8 cellular contexts compared by ENCODE assay signal in the genomic region with DNA sequence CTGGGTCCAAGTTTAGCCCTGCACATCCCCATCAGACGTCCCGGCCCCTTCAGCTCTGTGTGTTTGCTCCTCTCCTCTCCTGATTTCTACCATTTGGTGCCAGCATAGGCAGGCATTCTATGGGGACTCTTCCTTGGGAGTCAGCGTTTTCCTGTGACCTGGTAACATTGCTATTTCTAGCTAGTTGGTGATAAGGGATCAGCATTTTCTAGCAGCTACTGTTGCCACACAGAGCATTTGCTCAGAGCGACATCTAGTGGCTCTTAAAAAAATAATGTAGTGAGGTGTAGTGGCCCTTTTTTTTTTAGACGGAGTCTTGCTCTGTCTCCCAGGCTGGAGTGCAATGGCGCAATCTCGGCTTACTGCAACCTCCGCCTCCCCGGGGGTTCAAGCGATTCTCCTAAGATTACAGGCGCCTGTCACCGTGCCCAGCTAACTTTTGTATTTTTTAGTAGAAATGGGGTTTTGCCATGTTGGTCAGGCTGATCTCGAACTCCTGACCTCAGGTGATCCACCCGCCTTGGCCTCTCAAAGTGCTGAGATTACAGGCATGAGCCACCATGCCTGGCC. TPM values are rescaled to one million over a fixed set of nuclear protein-coding genes. Genes with fewer than 3 reads are reported as not detected.
DNase-seq lines count a peak whose midpoint lies in the region; ATAC-seq and TF ChIP-seq lines count a peak whose summit lies in the region.
"Not testable (repeated sequence)": the region's sequence is repeated elsewhere in the genome, so short reads cannot be mapped to it uniquely, and the experiment has no call there.

No MANE protein-coding gene starts in this region.

- H4K20me1 ChIP-seq in neural cell (ENCODE audit: insufficient read depth): not testable (repeated sequence)

- not testable (repeated sequence) for H3K36me3 ChIP-seq in RWPE2 (ENCODE audit: low read depth); gastroesophageal sphincter; neural cell (ENCODE audit: insufficient read depth, low read length); aorta (ENCODE audit: control insufficient read depth in 1 of 2, insufficient read depth in 2 of 2, low read length in 1 of 2)

- 18 to 19% methylated on average over 10 to 14 of the region's 14 CpGs for WGBS in gastroesophageal sphincter (ENCODE audit: low coverage in 1 of 2), 2 donors
- WGBS in aorta, 2 donors: 21 to 24% methylated on average over 14 of the region's 14 CpGs

- ATAC-seq in HG02759 (IDR thresholded peaks at IDR 0.05; ENCODE audit: unreplicated experiment) (peak; percentile 71), RWPE2 (ENCODE audit: low read depth) (peak; percentile 84), gastroesophageal sphincter (peak; percentile 65), aorta (ENCODE audit: low FRiP score) (peak; percentile 87)

- not testable (repeated sequence) for H3K9me2 ChIP-seq in neural cell (ENCODE audit: insufficient read depth, low read length)

- POLR2A ChIA-PET in GM10248 (lab: Yijun Ruan, JAX): not testable (repeated sequence)

- peak; percentile 67 for DNase-seq in GM10248 (ENCODE audit: extremely low spot score)
- DNase-seq in NCI-H1436 treated with DMSO at 0.1 percent for 48 hours (lab: John Stamatoyannopoulos, UW): peak; percentile 10
- not testable (repeated sequence) for DNase-seq in RWPE2 (ENCODE audit: low spot score)
- DNase-seq in activated naive CD8-positive, alpha-beta T cell treated with anti-CD3 and anti-CD28 coated beads for 36 hours: peak; percentile 2
- DNase-seq in aorta: peak in 1 of 2 donors; percentile 50

- H3K4me3 Mint-ChIP-seq in activated naive CD8-positive, alpha-beta T cell treated with anti-CD3 and anti-CD28 coated beads for 36 hours: not testable (repeated sequence)

- not testable (repeated sequence) for H3K27ac Mint-ChIP-seq in activated naive CD8-positive, alpha-beta T cell treated with anti-CD3 and anti-CD28 coated beads for 36 hours

- TF ChIP-seq RAD21 in neural cell (conservative IDR thresholded peaks at IDR 0.05): peak; percentile 80

- H3K9me3 Mint-ChIP-seq in activated naive CD8-positive, alpha-beta T cell treated with anti-CD3 and anti-CD28 coated beads for 36 hours: not testable (repeated sequence)

- not testable (repeated sequence) for H3K27me3 Mint-ChIP-seq in activated naive CD8-positive, alpha-beta T cell treated with anti-CD3 and anti-CD28 coated beads for 36 hours

- TF ChIP-seq EP300 in gastroesophageal sphincter (IDR thresholded peaks at IDR 0.05); neural cell (conservative IDR thresholded peaks at IDR 0.05; ENCODE audit: poor library complexity, severe bottlenecking): not testable (repeated sequence)

- H3K79me2 ChIP-seq in neural cell (replicated peaks; ENCODE audit: insufficient read depth, low read length): not testable (repeated sequence)

- not testable (repeated sequence) for H3K4me1 ChIP-seq in RWPE2 (ENCODE audit: insufficient read depth, poor library complexity, severe bottlenecking); gastroesophageal sphincter; aorta (ENCODE audit: control insufficient read depth in 1 of 2, insufficient read depth in 2 of 2, low read length in 2 of 2)

- intact Hi-C loops in aorta (cut with DNase I): loop anchor here in 1 of 2 donors (5.0 to 10.0 kb wide), 2 partner anchors 196 to 213 kb away; a partner anchor contains a TSS

- H3F3A ChIP-seq in neural cell (ENCODE audit: insufficient read depth, low read length, poor library complexity, severe bottlenecking): not testable (repeated sequence)

- TF ChIP-seq CTCF in GM10248 (IDR thresholded peaks at IDR 0.05; ENCODE audit: control extremely low read depth, extremely low read depth, low read depth, missing control alignments) (peak; percentile 61), RWPE2 (IDR thresholded peaks at IDR 0.05; ENCODE audit: poor library complexity, severe bottlenecking) (peak; percentile 89), gastroesophageal sphincter (IDR thresholded peaks at IDR 0.05) (peak; percentile 38 to 71 (median 42)), neural cell (IDR thresholded peaks at IDR 0.05; ENCODE audit: poor library complexity, severe bottlenecking) (peak; percentile 81)

- H3K27ac ChIP-seq in RWPE2 (ENCODE audit: poor library complexity, severe bottlenecking); gastroesophageal sphincter; neural cell (ENCODE audit: low read length); aorta (ENCODE audit: low read depth in 1 of 2, low read length in 2 of 2): not testable (repeated sequence)

- H2AFZ ChIP-seq in neural cell (ENCODE audit: low read depth, low read length): not testable (repeated sequence)

- not testable (repeated sequence) for H3K27me3 ChIP-seq in RWPE2 (ENCODE audit: insufficient read depth, poor library complexity, severe bottlenecking); gastroesophageal sphincter; neural cell (ENCODE audit: insufficient read depth, low read depth, low read length); aorta (ENCODE audit: control insufficient read depth in 1 of 2, insufficient read depth in 2 of 2, low read length in 1 of 2)

- not testable (repeated sequence) for TF ChIP-seq POLR2A in gastroesophageal sphincter (IDR thresholded peaks at IDR 0.05)

- not testable (repeated sequence) for H3K9ac ChIP-seq in neural cell (ENCODE audit: low read length)

- CTCF ChIA-PET in GM10248 (lab: Yijun Ruan, JAX): interaction anchor here (0.6 to 1.7 kb wide), 33 partner anchors 9 to 1470 kb away, joined by 3 to 12 read pairs (median 4); a partner anchor contains a TSS

- peaks cover 14% of the 10 kb centered on the region for H3K4me1 Mint-ChIP-seq in activated naive CD8-positive, alpha-beta T cell treated with anti-CD3 and anti-CD28 coated beads for 36 hours

- H3K36me3 Mint-ChIP-seq in activated naive CD8-positive, alpha-beta T cell treated with anti-CD3 and anti-CD28 coated beads for 36 hours: not testable (repeated sequence)

- not testable (repeated sequence) for H3K4me3 ChIP-seq in RWPE2 (ENCODE audit: severe bottlenecking); gastroesophageal sphincter; neural cell (ENCODE audit: low read length); aorta (ENCODE audit: low read length in 2 of 2)

- not testable (repeated sequence) for H3K9me3 ChIP-seq in RWPE2 (ENCODE audit: severe bottlenecking); gastroesophageal sphincter; neural cell (ENCODE audit: low read length); aorta (ENCODE audit: control insufficient read depth, low read length)

- H3K4me2 ChIP-seq in neural cell (ENCODE audit: low read length): not testable (repeated sequence)

TF ChIP-seq in neural cell, 6 proteins besides CTCF, POLR2A, EP300 and RAD21:
- TF ChIP-seq SMC3 (conservative IDR thresholded peaks at IDR 0.05; ENCODE audit: poor library complexity): peak; percentile 71
TF ChIP-seq in neural cell: peak in this region for 1; not testable (repeated sequence) for 5.

RNA-seq across cellular contexts. Expression of a gene that starts 54.0 kb away (rescaled TPM):
- total RNA-seq in activated naive CD8-positive, alpha-beta T cell treated with anti-CD3 and anti-CD28 coated beads for 36 hours: not detected
- total RNA-seq in gastroesophageal sphincter: not detected
- polyA plus RNA-seq in neural cell: 0.28 TPM in 1 of 2 replicates, not detected in the other
- 0.24 TPM in 1 of 2 replicates, not detected in the other for polyA minus RNA-seq in neural cell
- under 1 TPM; 0.32 to 0.36 TPM for total RNA-seq in aorta
- polyA plus RNA-seq in aorta: under 1 TPM in 1 of 2 donors, not detected in 1; 0.15 TPM
